In the genomic region with DNA sequence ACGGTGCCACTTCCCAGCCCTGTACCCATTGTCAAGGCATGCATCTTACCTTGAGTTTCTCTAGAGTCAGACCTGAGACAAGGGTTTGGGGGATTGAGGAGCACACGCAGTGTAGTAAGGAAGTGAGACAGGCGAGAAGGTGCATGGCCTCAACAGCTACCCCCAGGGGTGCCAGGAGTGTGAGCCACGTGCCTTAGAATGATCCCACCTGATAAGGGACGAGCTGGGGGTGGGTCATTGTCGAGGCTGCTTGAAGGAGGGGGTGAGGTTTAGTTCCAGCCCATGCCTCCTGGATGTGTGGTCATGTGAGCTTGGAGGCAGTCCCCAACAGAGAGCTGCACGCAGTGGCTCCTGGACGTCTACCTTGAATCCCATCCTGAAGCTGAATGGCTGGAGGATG, we compare ENCODE assay signal across 8 cellular contexts.
"Had no signal": no experiment of that assay in that cellular context is flagged by ENCODE, and none has a peak within 500 bp of the region (broad histone marks: within the 10 kb centered on the region; RNA-seq: fewer than 3 reads in every experiment).

No MANE protein-coding gene starts in this region.

- H3K4me3 Mint-ChIP-seq: HFFc6, IgD-negative memory B cell had no signal

- H3K9me3 ChIP-seq: HAP-1 had no signal

- H2AFZ ChIP-seq: GM23248 had no signal

- H3K27ac Mint-ChIP-seq: HFFc6, IgD-negative memory B cell had no signal

- H3K36me3 ChIP-seq: HAP-1 had no signal

- H3K4me3 ChIP-seq: GM23248, HAP-1 had no signal

- H3K27ac ChIP-seq: GM23248 had no signal

- H3K9ac ChIP-seq: GM23248 had no signal

- DNase-seq: GM23248, GOT3, H7, HFFc6 had no signal

- H3K4me1 ChIP-seq: HAP-1 had no signal

- H3K9me3 Mint-ChIP-seq: IgD-negative memory B cell had no signal

- ATAC-seq: HCT116 had no signal

- FAIRE-seq: HTR-8/SVneo had no signal
